In genomic region chr4:1833307-1834046, GRCh38 we compare ENCODE assay signal across 17 cellular contexts. TPM values are rescaled to one million over a fixed set of nuclear protein-coding genes. Genes with fewer than 3 reads are reported as not detected.
A peak's percentile ranks its signal among the peaks of the same experiment; 100 is the strongest.
DNase-seq lines count a peak whose midpoint lies in the region; ATAC-seq, FAIRE-seq and TF ChIP-seq lines count a peak whose summit lies in the region.
"Had no signal": no experiment of that assay in that cellular context is flagged by ENCODE, and none has a peak within 500 bp of the region (broad histone marks: within the 10 kb centered on the region; RNA-seq: fewer than 3 reads in every experiment).

No MANE protein-coding gene starts in this region.

- H3K4me1 Mint-ChIP-seq in endothelial cell (ENCODE audit: unreplicated experiment): no peaks in the 10 kb centered on the region

- no peak overlapping the region for H2BK12ac ChIP-seq in neuronal stem cell (ENCODE audit: low read length)

- H3K27ac ChIP-seq in RWPE1: peak overlapping the region; percentile 3; the same call in 1 of the 2 replicates
- no peak overlapping the region for H3K27ac ChIP-seq in neuronal stem cell (replicated peaks; ENCODE audit: low read length)
- no peak overlapping the region for H3K27ac ChIP-seq in esophagus muscularis mucosa (replicated peaks in 1 of 4)

- no peak overlapping the region for H3K4me3 Mint-ChIP-seq in endothelial cell (ENCODE audit: unreplicated experiment)
- H3K4me3 Mint-ChIP-seq: activated T-cell treated with anti-CD3 and anti-CD28 coated beads, Interleukin-2, amount 50 U/mL, for 4 hours; endodermal cell; stimulated activated naive CD8-positive, alpha-beta T cell treated with anti-CD3 and anti-CD28 coated beads, Interleukin-15, Interleukin-2, amounts not matched to agents 100 ng/mL and 50 ng/mL, for 24 hours had no signal

- H3K9ac ChIP-seq in neuronal stem cell (ENCODE audit: low read depth, low read length, poor library complexity): no peak overlapping the region

- no peak overlapping the region for H2BK5ac ChIP-seq in neuronal stem cell (ENCODE audit: low read length)

- no peak overlapping the region for H4K91ac ChIP-seq in neuronal stem cell (ENCODE audit: low read depth, low read length, poor library complexity)

- no peak for DNase-seq in GM12892 (ENCODE audit: insufficient read length)
- DNase-seq in RWPE1 (ENCODE audit: low spot score): no peak
- no peak for DNase-seq in neuronal stem cell (ENCODE audit: low spot score)
- DNase-seq in endothelial cell (ENCODE audit: low spot score): no peak
- DNase-seq in esophagus muscularis mucosa (ENCODE audit: extremely low spot score): no peak
- DNase-seq in DMS53 (lab: John Stamatoyannopoulos, UW): no peak
- DNase-seq in RCC 7860 (ENCODE audit: low spot score): no peak
- DNase-seq: activated CD4-positive, alpha-beta T cell treated with anti-CD3 and anti-CD28 coated beads, Interleukin-2, amount 50 U/mL, for 4 hours; activated T-cell treated with anti-CD3 and anti-CD28 coated beads, Interleukin-2, amount 50 U/mL, for 4 hours; endodermal cell; left ventricle myocardium superior; NCI-H1694; NCI-H510A had no signal

- H3K9me3 ChIP-seq in neuronal stem cell (replicated peaks in 1 of 2; ENCODE audit: control insufficient read depth in 2 of 2, insufficient read depth in 1 of 2, low read depth in 1 of 2, low read length in 2 of 2) (peaks cover 7 to 10% of the 10 kb centered on the region in 2 donors), esophagus muscularis mucosa (no peaks in the 10 kb centered on the region)

- no peak for TF ChIP-seq EP300 in esophagus muscularis mucosa (IDR thresholded peaks at IDR 0.05)

- TF ChIP-seq POLR2A in GM12892 (IDR thresholded peaks at IDR 0.05; ENCODE audit: low read depth, low read length): no peak
- TF ChIP-seq POLR2A in esophagus muscularis mucosa (IDR thresholded peaks at IDR 0.05; ENCODE audit: low read depth): no peak

- no peak overlapping the region for H3K4me2 ChIP-seq in neuronal stem cell (ENCODE audit: insufficient read depth, low read length, poor library complexity, severe bottlenecking)

- POLR2A ChIA-PET in RWPE1 (lab: Yijun Ruan, JAX; ENCODE audit: low non-redundant PET): no interaction called here

- peak overlapping the region; percentile 55 for H2BK15ac ChIP-seq in neuronal stem cell (ENCODE audit: low read length)

- H3K36me3 Mint-ChIP-seq in endothelial cell (ENCODE audit: low read depth, unreplicated experiment): peaks cover 34% of the 10 kb centered on the region

- H3K27me3 ChIP-seq in neuronal stem cell (ENCODE audit: control insufficient read depth in 3 of 3, insufficient read depth in 3 of 3, low read depth in 1 of 3, low read length in 3 of 3) (no peaks in the 10 kb centered on the region), esophagus muscularis mucosa (no peaks in the 10 kb centered on the region)

- H3K79me1 ChIP-seq in neuronal stem cell (ENCODE audit: low read depth, low read length): no peaks in the 10 kb centered on the region

- H3K4me3 ChIP-seq in neuronal stem cell (ENCODE audit: low read length in 2 of 2) (no peak overlapping the region), esophagus muscularis mucosa (no peak overlapping the region)

- no peak overlapping the region for H3K27ac Mint-ChIP-seq in endothelial cell (ENCODE audit: unreplicated experiment)
- H3K27ac Mint-ChIP-seq: progenitor cell of endocrine pancreas had no signal

- H3K14ac ChIP-seq in neuronal stem cell (ENCODE audit: low read length): no peak overlapping the region

- H4K8ac ChIP-seq in neuronal stem cell (ENCODE audit: low read depth, low read length): no peak overlapping the region

- no peaks in the 10 kb centered on the region for H3K4me1 ChIP-seq in neuronal stem cell (ENCODE audit: control insufficient read depth in 2 of 2, insufficient read depth in 1 of 2, low read depth in 1 of 2, low read length in 2 of 2)
- H3K4me1 ChIP-seq in esophagus muscularis mucosa: peaks cover 0 to 8% (median 3%) of the 10 kb centered on the region in 4 donors

- no peak overlapping the region for H2BK120ac ChIP-seq in neuronal stem cell (ENCODE audit: low read depth, low read length)

- TF ChIP-seq CTCF in RWPE1 (conservative IDR thresholded peaks at IDR 0.05; ENCODE audit: low read depth) (no peak), endothelial cell (IDR thresholded peaks at IDR 0.05; ENCODE audit: unreplicated experiment) (no peak), esophagus muscularis mucosa (IDR thresholded peaks at IDR 0.05) (no peak)

- CTCF ChIA-PET in RWPE1 (lab: Yijun Ruan, JAX): interaction anchor here (0.6 kb wide), 1 partner anchor 1557 kb away, joined by 3 read pairs; no protein-coding TSS in a partner anchor

- peak overlapping the region; percentile 83 for H3K23ac ChIP-seq in neuronal stem cell (ENCODE audit: low read depth, low read length, poor library complexity)

- peaks cover 3% of the 10 kb centered on the region for H3K9me3 Mint-ChIP-seq in endothelial cell (ENCODE audit: unreplicated experiment)
- H3K9me3 Mint-ChIP-seq: activated T-cell treated with anti-CD3 and anti-CD28 coated beads, Interleukin-2, amount 50 U/mL, for 4 hours; stimulated activated naive CD8-positive, alpha-beta T cell treated with anti-CD3 and anti-CD28 coated beads, Interleukin-15, Interleukin-2, amounts not matched to agents 100 ng/mL and 50 ng/mL, for 24 hours had no signal

- intact Hi-C loops in esophagus muscularis mucosa (cut with DNase I): no loop called here

- FAIRE-seq in GM12892 (lab: Jason Lieb, UNC) (peak; percentile 5), RCC 7860 (lab: Jason Lieb, UNC) (no peak)

- no CpG with 5 or more reads among the region's 14 CpGs for WGBS in neuronal stem cell (ENCODE audit: extremely low coverage in 2 of 2, insufficient read length in 2 of 2, insufficient replicate concordance in 1 of 2), 2 donors
- no CpG with 5 or more reads among the region's 14 CpGs for WGBS in esophagus muscularis mucosa

- ATAC-seq in HG02642 (IDR thresholded peaks at IDR 0.05; ENCODE audit: poor library complexity, unreplicated experiment): peak; percentile 15
- ATAC-seq: activated T-cell treated with anti-CD3 and anti-CD28 coated beads, Interleukin-2, amount 50 U/mL, for 4 hours; left ventricle myocardium superior had no signal

- H2AK5ac ChIP-seq in neuronal stem cell (ENCODE audit: low read depth, low read length): no peak overlapping the region

- no peaks in the 10 kb centered on the region for H3K27me3 Mint-ChIP-seq in endothelial cell (ENCODE audit: unreplicated experiment)
- H3K27me3 Mint-ChIP-seq: progenitor cell of endocrine pancreas; stimulated activated naive CD8-positive, alpha-beta T cell treated with anti-CD3 and anti-CD28 coated beads, Interleukin-15, Interleukin-2, amounts not matched to agents 100 ng/mL and 50 ng/mL, for 24 hours had no signal

- no peak overlapping the region for H2AFZ ChIP-seq in neuronal stem cell (ENCODE audit: low read length)

- H3K18ac ChIP-seq in neuronal stem cell (ENCODE audit: low read length): no peak overlapping the region

- H3K4ac ChIP-seq in neuronal stem cell (ENCODE audit: low read length): no peak overlapping the region

- peaks cover 31 to 88% of the 10 kb centered on the region in 2 donors for H3K36me3 ChIP-seq in neuronal stem cell (replicated peaks in 1 of 2; ENCODE audit: control insufficient read depth in 2 of 2, insufficient read depth in 2 of 2, low read length in 2 of 2)
- peaks cover 65 to 93% (median 83%) of the 10 kb centered on the region in 4 donors for H3K36me3 ChIP-seq in esophagus muscularis mucosa

RNA-seq across cellular contexts. Expression of gene LETM1, which starts 22.5 kb away (rescaled TPM):
- polyA plus RNA-seq in GM12892 (2012; ENCODE audit: missing spikeins): 15.3 TPM
- 12.8 TPM for polyA plus RNA-seq in neuronal stem cell (2013, experiment 1 of 2)
- 13.8 TPM for polyA plus RNA-seq in neuronal stem cell (2013, experiment 2 of 2)
- 37.1 TPM for total RNA-seq in endothelial cell (ENCODE audit: unreplicated experiment)
- 10 to 100 TPM; 23.7 to 34.7 (median 33.3) TPM for total RNA-seq in esophagus muscularis mucosa

RNA-seq across cellular contexts. Expression of gene NSD2, which starts 37.7 kb away (rescaled TPM):
- polyA plus RNA-seq in GM12892 (2012; ENCODE audit: missing spikeins): 61.7 TPM
- polyA plus RNA-seq in neuronal stem cell (2013, experiment 1 of 2): 119 TPM
- 115 TPM for polyA plus RNA-seq in neuronal stem cell (2013, experiment 2 of 2)
- 93.5 TPM for total RNA-seq in endothelial cell (ENCODE audit: unreplicated experiment)
- 10 to 100 TPM; 31.8 to 44.2 (median 37.5) TPM for total RNA-seq in esophagus muscularis mucosa

RNA-seq across cellular contexts. Expression of gene FGFR3, which starts 40.4 kb away (rescaled TPM):
- polyA plus RNA-seq in GM12892 (2012; ENCODE audit: missing spikeins): not detected
- 7.2 TPM for polyA plus RNA-seq in neuronal stem cell (2013, experiment 1 of 2)
- polyA plus RNA-seq in neuronal stem cell (2013, experiment 2 of 2): 7.6 TPM
- total RNA-seq in endothelial cell (ENCODE audit: unreplicated experiment) (1.0 TPM), esophagus muscularis mucosa (1 to 10 TPM; 1.2 to 2.0 (median 1.6) TPM)
- total RNA-seq: myocyte had no signal
